In the genomic region with DNA sequence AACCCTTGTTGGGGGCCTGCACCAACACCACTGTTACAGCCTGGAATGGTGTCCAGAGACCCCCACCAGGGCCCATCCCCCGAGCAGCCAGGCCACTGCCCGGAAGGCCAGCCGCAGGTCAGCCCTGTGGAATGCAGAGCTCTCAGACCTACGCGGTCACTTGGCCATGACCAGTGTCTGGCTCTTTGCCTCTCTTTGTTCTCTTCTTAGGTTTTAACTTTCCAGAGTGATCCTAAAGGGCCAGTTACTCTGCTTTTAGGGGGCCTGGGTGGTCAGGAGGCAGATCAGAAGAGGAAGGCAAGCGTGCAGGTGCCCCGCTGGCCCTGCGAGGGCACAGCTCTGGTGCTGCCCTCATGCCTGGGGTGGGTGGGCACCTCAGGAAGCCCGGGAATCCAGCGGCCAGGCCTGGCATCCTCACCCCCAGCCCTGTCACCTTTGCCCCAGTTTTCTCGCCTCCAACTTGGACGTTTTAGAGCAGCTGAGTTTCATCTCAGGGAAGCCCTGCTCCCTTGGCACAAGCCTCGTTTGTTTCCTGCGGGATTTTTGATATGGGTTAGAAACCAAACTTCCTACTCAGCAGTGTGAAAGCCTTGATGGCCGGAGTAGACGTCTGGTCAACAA, we compare ENCODE assay signal across 12 cellular contexts.
DNase-seq lines count a peak whose midpoint lies in the region; ATAC-seq and TF ChIP-seq lines count a peak whose summit lies in the region.
"Had no signal": no experiment of that assay in that cellular context is flagged by ENCODE, and none has a peak within 500 bp of the region (broad histone marks: within the 10 kb centered on the region; RNA-seq: fewer than 3 reads in every experiment).

No MANE protein-coding gene starts in this region.

- in situ Hi-C loops in astrocyte of the spinal cord (cut with HindIII; ENCODE audit: low sequenced_read_pairs): no loop called here

- DNase-seq in Calu3 (peak; percentile 44), astrocyte of the spinal cord (ENCODE audit: low read depth, low spot score) (peak; percentile 53), islet precursor cell (peak; percentile 71), progenitor cell of endocrine pancreas (ENCODE audit: low spot score, unreplicated experiment) (no peak), HCEC 1CT (no peak)
- DNase-seq in NK-92 treated with Interleukin-12 subunit alpha and Interleukin-12 subunit beta, amount 100 ng/mL, for 24 hours (lab: John Stamatoyannopoulos, UW): no peak
- no peak for DNase-seq in activated naive CD4-positive, alpha-beta T cell treated with anti-CD3 and anti-CD28 coated beads, Interleukin-2, amount 10 ng/mL, durations not matched to agents 7 days and 5 days
- no peak for DNase-seq in activated T-cell treated with anti-CD3 and anti-CD28 coated beads, Interleukin-2, amount 50 U/mL, for 72 hours
- DNase-seq: activated T-cell treated with anti-CD3 and anti-CD28 coated beads, Interleukin-2, amount 50 U/mL, for 1 hour; CD4-positive, CD25-positive, alpha-beta regulatory T cell; NCI-H748 treated with DMSO at 0.1 percent for 48 hours had no signal

- no peak for ATAC-seq in activated T-cell treated with anti-CD3 and anti-CD28 coated beads, Interleukin-2, amount 50 U/mL, for 72 hours (replicated peaks in 1 of 2)

- H3K27ac Mint-ChIP-seq in Calu3 (ENCODE audit: unreplicated experiment) (peak overlapping the region; percentile 90), progenitor cell of endocrine pancreas (peak overlapping the region; percentile 66)
- H3K27ac Mint-ChIP-seq in activated naive CD4-positive, alpha-beta T cell treated with anti-CD3 and anti-CD28 coated beads, Interleukin-2, amount 10 ng/mL, durations not matched to agents 7 days and 5 days: no peak overlapping the region
- no peak overlapping the region for H3K27ac Mint-ChIP-seq in activated T-cell treated with anti-CD3 and anti-CD28 coated beads, Interleukin-2, amount 50 U/mL, for 72 hours
- H3K27ac Mint-ChIP-seq: CD4-positive, CD25-positive, alpha-beta regulatory T cell; T-helper 1 cell treated with Interleukin-12 subunit alpha and Interleukin-12 subunit beta and Interleukin-4 antibody, amounts not matched to agents 30 μg/mL and 1 μg/mL, for 36 hours had no signal

- intact Hi-C loops in Calu3 (cut with micrococcal nuclease; ENCODE audit: unreplicated experiment): no loop called here

- no TSS peak for BruUV-seq in Calu3 (replicated peaks; lab: Mats Ljungman, UMichigan)

- H3K4me3 Mint-ChIP-seq in Calu3 (ENCODE audit: low read depth, unreplicated experiment): peak overlapping the region; percentile 59
- H3K4me3 Mint-ChIP-seq in progenitor cell of endocrine pancreas (ENCODE audit: low read depth): no peak overlapping the region
- no peak overlapping the region for H3K4me3 Mint-ChIP-seq in activated naive CD4-positive, alpha-beta T cell treated with anti-CD3 and anti-CD28 coated beads, Interleukin-2, amount 10 ng/mL, durations not matched to agents 7 days and 5 days
- no peak overlapping the region for H3K4me3 Mint-ChIP-seq in activated T-cell treated with anti-CD3 and anti-CD28 coated beads, Interleukin-2, amount 50 U/mL, for 72 hours
- H3K4me3 Mint-ChIP-seq: CD4-positive, CD25-positive, alpha-beta regulatory T cell; T-helper 1 cell treated with Interleukin-12 subunit alpha and Interleukin-12 subunit beta and Interleukin-4 antibody, amounts not matched to agents 30 μg/mL and 1 μg/mL, for 36 hours had no signal

- no peak for TF ChIP-seq CTCF in Calu3 (IDR thresholded peaks at IDR 0.05; ENCODE audit: unreplicated experiment)
- no peak for TF ChIP-seq CTCF in astrocyte of the spinal cord (IDR thresholded peaks at IDR 0.05; ENCODE audit: low read depth, low read length)
- no peak for TF ChIP-seq CTCF in progenitor cell of endocrine pancreas (IDR thresholded peaks at IDR 0.05; ENCODE audit: unreplicated experiment)

- H3K4me1 Mint-ChIP-seq in Calu3 (ENCODE audit: low read depth, unreplicated experiment) (peaks cover 18% of the 10 kb centered on the region), progenitor cell of endocrine pancreas (ENCODE audit: low read depth) (peaks cover 4% of the 10 kb centered on the region)
- peaks cover 9% of the 10 kb centered on the region for H3K4me1 Mint-ChIP-seq in activated naive CD4-positive, alpha-beta T cell treated with anti-CD3 and anti-CD28 coated beads, Interleukin-2, amount 10 ng/mL, durations not matched to agents 7 days and 5 days
- H3K4me1 Mint-ChIP-seq in activated T-cell treated with anti-CD3 and anti-CD28 coated beads, Interleukin-2, amount 50 U/mL, for 72 hours (ENCODE audit: low read depth): no peaks in the 10 kb centered on the region

- CTCF ChIA-PET in Calu3 (lab: Charles Lee): no interaction called here
- CTCF ChIA-PET in activated naive CD4-positive, alpha-beta T cell treated with anti-CD3 and anti-CD28 coated beads, Interleukin-2, amount 10 ng/mL, durations not matched to agents 7 days and 5 days (lab: Charles Lee): no interaction called here

- no peaks in the 10 kb centered on the region for H3K27me3 Mint-ChIP-seq in Calu3 (ENCODE audit: unreplicated experiment)
- peaks cover 26% of the 10 kb centered on the region for H3K27me3 Mint-ChIP-seq in progenitor cell of endocrine pancreas
- peaks cover 39% of the 10 kb centered on the region for H3K27me3 Mint-ChIP-seq in activated naive CD4-positive, alpha-beta T cell treated with anti-CD3 and anti-CD28 coated beads, Interleukin-2, amount 10 ng/mL, durations not matched to agents 7 days and 5 days
- H3K27me3 Mint-ChIP-seq in activated T-cell treated with anti-CD3 and anti-CD28 coated beads, Interleukin-2, amount 50 U/mL, for 72 hours (ENCODE audit: low read depth): peaks cover 17% of the 10 kb centered on the region
- H3K27me3 Mint-ChIP-seq: CD4-positive, CD25-positive, alpha-beta regulatory T cell had no signal

- H3K9me3 Mint-ChIP-seq in Calu3 (ENCODE audit: low read depth, unreplicated experiment): no peaks in the 10 kb centered on the region
- peaks cover 5% of the 10 kb centered on the region for H3K9me3 Mint-ChIP-seq in progenitor cell of endocrine pancreas (ENCODE audit: low read depth)
- peaks cover 8% of the 10 kb centered on the region for H3K9me3 Mint-ChIP-seq in activated naive CD4-positive, alpha-beta T cell treated with anti-CD3 and anti-CD28 coated beads, Interleukin-2, amount 10 ng/mL, durations not matched to agents 7 days and 5 days
- H3K9me3 Mint-ChIP-seq in activated T-cell treated with anti-CD3 and anti-CD28 coated beads, Interleukin-2, amount 50 U/mL, for 72 hours: peaks cover 5 to 7% of the 10 kb centered on the region in 2 donors
- H3K9me3 Mint-ChIP-seq: T-helper 1 cell treated with Interleukin-12 subunit alpha and Interleukin-12 subunit beta and Interleukin-4 antibody, amounts not matched to agents 30 μg/mL and 1 μg/mL, for 36 hours had no signal

- no peak overlapping the region for H3K4me3 ChIP-seq in astrocyte of the spinal cord (ENCODE audit: low read depth, low read length)

- peaks cover 10% of the 10 kb centered on the region for H3K36me3 Mint-ChIP-seq in Calu3 (ENCODE audit: insufficient read depth, unreplicated experiment)
- no peaks in the 10 kb centered on the region for H3K36me3 Mint-ChIP-seq in progenitor cell of endocrine pancreas (ENCODE audit: insufficient read depth)
- no peaks in the 10 kb centered on the region for H3K36me3 Mint-ChIP-seq in activated naive CD4-positive, alpha-beta T cell treated with anti-CD3 and anti-CD28 coated beads, Interleukin-2, amount 10 ng/mL, durations not matched to agents 7 days and 5 days
- H3K36me3 Mint-ChIP-seq in activated T-cell treated with anti-CD3 and anti-CD28 coated beads, Interleukin-2, amount 50 U/mL, for 72 hours (ENCODE audit: insufficient read depth in 2 of 2): peaks cover 0 to 1% of the 10 kb centered on the region in 2 donors
- H3K36me3 Mint-ChIP-seq: CD4-positive, CD25-positive, alpha-beta regulatory T cell had no signal

Comparison
In these comparisons a context has a peak if more than half of its experiments do, and no peak if none do; other contexts are left out.
1. DNase-seq: peak in Calu3 (single experiment), astrocyte of the spinal cord (single experiment) and islet precursor cell (single experiment); none in progenitor cell of endocrine pancreas (single experiment), NK-92 treated with Interleukin-12 subunit alpha and Interleukin-12 subunit beta, amount 100 ng/mL, for 24 hours (single experiment), HCEC 1CT (single experiment), activated naive CD4-positive, alpha-beta T cell treated with anti-CD3 and anti-CD28 coated beads, Interleukin-2, amount 10 ng/mL, durations not matched to agents 7 days and 5 days (single experiment) and activated T-cell treated with anti-CD3 and anti-CD28 coated beads, Interleukin-2, amount 50 U/mL, for 72 hours (0 of 2).
2. H3K27ac Mint-ChIP-seq: peak in Calu3 (single experiment) and progenitor cell of endocrine pancreas (single experiment); none in activated naive CD4-positive, alpha-beta T cell treated with anti-CD3 and anti-CD28 coated beads, Interleukin-2, amount 10 ng/mL, durations not matched to agents 7 days and 5 days (single experiment) and activated T-cell treated with anti-CD3 and anti-CD28 coated beads, Interleukin-2, amount 50 U/mL, for 72 hours (single experiment).